ENCODE assay signal across 1 cellular context in the genomic region with DNA sequence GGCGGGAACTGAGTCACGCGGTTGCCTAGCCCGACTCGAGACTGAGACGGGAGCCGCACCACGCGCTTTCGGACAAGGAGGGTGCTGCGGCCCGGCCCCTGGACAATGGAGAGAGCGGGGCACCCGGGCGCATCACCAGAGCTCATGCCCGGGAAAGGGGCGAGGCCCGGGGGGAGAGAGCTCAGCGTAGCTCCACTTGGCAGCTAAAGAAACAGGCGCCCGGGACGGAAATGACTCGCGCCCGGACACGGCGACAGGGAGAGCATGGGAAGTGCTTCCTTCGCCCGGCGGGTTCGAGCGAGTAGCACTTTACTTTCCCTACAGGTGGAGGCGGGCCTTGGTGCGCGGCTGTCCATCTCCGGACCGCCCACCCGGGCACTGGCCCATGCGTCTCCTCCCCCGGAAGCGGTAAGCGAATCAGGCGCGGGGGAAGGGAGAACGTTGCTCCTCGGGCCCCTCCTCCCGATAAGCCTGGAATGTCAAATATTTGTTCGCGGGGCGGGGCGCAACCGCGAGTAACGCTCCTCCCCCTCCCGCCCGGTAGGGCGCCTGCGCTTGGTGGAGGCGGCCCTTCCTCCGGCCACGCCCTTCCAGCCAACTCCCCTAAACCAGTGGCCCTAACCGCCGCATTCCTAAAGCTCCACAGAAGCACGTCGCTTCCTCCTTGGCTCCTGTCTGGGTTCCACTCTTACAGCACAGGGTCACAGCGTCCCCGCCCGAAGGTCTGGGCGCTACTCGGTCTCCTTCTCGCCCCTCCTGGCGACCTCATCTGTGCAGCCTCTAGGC.
TF ChIP-seq lines count a peak whose summit lies in the region.

No MANE protein-coding gene starts in this region.

TF ChIP-seq in endothelial cell of umbilical vein, 7 proteins besides CTCF, POLR2A, EP300 and RAD21 (continued from another document):
- peak; percentile 96 for TF ChIP-seq POLR2AphosphoS5 (IDR thresholded peaks at IDR 0.05; ENCODE audit: insufficient read depth, low read depth, low read length)
